1 cellular context compared by ENCODE assay signal in the genomic region with DNA sequence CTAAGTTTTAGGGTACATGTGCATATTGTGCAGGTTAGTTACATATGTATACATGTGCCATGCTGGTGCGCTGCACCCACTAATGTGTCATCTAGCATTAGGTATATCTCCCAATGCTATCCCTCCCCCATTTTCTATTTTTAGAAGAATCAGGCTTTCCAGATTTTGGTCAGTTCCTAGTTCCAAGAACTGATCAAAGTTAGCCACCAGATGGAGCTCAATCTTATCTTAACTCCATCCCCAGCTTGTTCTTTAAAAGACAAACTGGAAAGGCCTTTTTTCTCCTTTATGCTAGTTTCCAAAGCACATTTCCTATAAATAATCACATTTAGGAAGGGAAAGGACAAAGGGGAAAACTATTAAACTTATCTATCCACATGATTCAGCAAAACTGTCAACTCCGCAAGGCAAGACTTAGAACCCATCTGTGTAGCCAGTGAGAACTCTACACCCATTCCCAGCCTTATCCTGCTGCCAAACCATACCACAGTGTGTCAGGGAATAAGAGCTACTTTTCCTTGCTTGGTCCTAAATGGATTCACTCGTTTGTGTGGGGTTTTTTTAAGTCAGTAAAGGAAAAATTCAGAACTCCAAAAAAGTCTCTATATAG.
TF ChIP-seq lines count a peak whose summit lies in the region.

No MANE protein-coding gene starts in this region.

TF ChIP-seq in K562, 482 proteins besides CTCF, POLR2A, EP300 and RAD21 (continued from another document and continues in another):
- TF ChIP-seq, protein P1, sequence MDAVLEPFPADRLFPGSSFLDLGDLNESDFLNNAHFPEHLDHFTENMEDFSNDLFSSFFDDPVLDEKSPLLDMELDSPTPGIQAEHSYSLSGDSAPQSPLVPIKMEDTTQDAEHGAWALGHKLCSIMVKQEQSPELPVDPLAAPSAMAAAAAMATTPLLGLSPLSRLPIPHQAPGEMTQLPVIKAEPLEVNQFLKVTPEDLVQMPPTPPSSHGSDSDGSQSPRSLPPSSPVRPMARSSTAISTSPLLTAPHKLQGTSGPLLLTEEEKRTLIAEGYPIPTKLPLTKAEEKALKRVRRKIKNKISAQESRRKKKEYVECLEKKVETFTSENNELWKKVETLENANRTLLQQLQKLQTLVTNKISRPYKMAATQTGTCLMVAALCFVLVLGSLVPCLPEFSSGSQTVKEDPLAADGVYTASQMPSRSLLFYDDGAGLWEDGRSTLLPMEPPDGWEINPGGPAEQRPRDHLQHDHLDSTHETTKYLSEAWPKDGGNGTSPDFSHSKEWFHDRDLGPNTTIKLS (IDR thresholded peaks at IDR 0.05; ENCODE audit: borderline replicate concordance, low read depth) = no peak
- TF ChIP-seq SP1 (CRISPR knock-in tag; IDR thresholded peaks at IDR 0.05) = no peak
- no peak for TF ChIP-seq JUN (IDR thresholded peaks at IDR 0.05; ENCODE audit: borderline replicate concordance, low read depth, low read length)
- no peak for TF ChIP-seq JUN (CRISPR knock-in tag; IDR thresholded peaks at IDR 0.05; ENCODE audit: borderline replicate concordance)
- TF ChIP-seq, protein P2, sequence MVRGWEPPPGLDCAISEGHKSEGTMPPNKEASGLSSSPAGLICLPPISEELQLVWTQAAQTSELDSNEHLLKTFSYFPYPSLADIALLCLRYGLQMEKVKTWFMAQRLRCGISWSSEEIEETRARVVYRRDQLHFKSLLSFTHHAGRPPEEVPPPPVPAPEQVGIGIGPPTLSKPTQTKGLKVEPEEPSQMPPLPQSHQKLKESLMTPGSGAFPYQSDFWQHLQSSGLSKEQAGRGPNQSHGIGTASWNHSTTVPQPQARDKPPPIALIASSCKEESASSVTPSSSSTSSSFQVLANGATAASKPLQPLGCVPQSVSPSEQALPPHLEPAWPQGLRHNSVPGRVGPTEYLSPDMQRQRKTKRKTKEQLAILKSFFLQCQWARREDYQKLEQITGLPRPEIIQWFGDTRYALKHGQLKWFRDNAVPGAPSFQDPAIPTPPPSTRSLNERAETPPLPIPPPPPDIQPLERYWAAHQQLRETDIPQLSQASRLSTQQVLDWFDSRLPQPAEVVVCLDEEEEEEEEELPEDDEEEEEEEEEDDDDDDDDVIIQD (CRISPR knock-in tag; IDR thresholded peaks at IDR 0.05) = no peak
- TF ChIP-seq PCBP2 (IDR thresholded peaks at IDR 0.05; ENCODE audit: low read depth, low read length, poor library complexity, severe bottlenecking) = no peak
- TF ChIP-seq, protein P3, sequence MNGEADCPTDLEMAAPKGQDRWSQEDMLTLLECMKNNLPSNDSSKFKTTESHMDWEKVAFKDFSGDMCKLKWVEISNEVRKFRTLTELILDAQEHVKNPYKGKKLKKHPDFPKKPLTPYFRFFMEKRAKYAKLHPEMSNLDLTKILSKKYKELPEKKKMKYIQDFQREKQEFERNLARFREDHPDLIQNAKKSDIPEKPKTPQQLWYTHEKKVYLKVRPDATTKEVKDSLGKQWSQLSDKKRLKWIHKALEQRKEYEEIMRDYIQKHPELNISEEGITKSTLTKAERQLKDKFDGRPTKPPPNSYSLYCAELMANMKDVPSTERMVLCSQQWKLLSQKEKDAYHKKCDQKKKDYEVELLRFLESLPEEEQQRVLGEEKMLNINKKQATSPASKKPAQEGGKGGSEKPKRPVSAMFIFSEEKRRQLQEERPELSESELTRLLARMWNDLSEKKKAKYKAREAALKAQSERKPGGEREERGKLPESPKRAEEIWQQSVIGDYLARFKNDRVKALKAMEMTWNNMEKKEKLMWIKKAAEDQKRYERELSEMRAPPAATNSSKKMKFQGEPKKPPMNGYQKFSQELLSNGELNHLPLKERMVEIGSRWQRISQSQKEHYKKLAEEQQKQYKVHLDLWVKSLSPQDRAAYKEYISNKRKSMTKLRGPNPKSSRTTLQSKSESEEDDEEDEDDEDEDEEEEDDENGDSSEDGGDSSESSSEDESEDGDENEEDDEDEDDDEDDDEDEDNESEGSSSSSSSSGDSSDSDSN (IDR thresholded peaks at IDR 0.05; ENCODE audit: borderline replicate concordance in 1 of 2, low read depth in 2 of 2, low read length in 2 of 2) = no peak
- no peak for TF ChIP-seq CXXC5 (CRISPR knock-in tag; IDR thresholded peaks at IDR 0.05)
- TF ChIP-seq TCF3 (CRISPR knock-in tag; IDR thresholded peaks at IDR 0.05) = peak; percentile 66
- no peak for TF ChIP-seq SNIP1 (IDR thresholded peaks at IDR 0.05; ENCODE audit: low read depth)
- TF ChIP-seq, protein P4, sequence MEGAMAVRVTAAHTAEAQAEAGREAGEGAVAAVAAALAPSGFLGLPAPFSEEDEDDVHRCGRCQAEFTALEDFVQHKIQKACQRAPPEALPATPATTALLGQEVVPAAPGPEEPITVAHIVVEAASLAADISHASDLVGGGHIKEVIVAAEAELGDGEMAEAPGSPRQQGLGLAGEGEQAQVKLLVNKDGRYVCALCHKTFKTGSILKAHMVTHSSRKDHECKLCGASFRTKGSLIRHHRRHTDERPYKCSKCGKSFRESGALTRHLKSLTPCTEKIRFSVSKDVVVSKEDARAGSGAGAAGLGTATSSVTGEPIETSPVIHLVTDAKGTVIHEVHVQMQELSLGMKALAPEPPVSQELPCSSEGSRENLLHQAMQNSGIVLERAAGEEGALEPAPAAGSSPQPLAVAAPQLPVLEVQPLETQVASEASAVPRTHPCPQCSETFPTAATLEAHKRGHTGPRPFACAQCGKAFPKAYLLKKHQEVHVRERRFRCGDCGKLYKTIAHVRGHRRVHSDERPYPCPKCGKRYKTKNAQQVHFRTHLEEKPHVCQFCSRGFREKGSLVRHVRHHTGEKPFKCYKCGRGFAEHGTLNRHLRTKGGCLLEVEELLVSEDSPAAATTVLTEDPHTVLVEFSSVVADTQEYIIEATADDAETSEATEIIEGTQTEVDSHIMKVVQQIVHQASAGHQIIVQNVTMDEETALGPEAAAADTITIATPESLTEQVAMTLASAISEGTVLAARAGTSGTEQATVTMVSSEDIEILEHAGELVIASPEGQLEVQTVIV (CRISPR knock-in tag; IDR thresholded peaks at IDR 0.05; ENCODE audit: borderline replicate concordance) = no peak
- no peak for TF ChIP-seq TRIM28 (IDR thresholded peaks at IDR 0.05)
- no peak for TF ChIP-seq JUNB (CRISPR knock-in tag; conservative IDR thresholded peaks at IDR 0.05)
- TF ChIP-seq BMI1 (IDR thresholded peaks at IDR 0.05; ENCODE audit: low read length) = no peak
- peak in 1 of 2 experiments; percentile 60; a peak in 2 of 4 replicates for TF ChIP-seq RCOR1 (IDR thresholded peaks at IDR 0.05; ENCODE audit: borderline replicate concordance in 1 of 2, low read depth in 2 of 2, low read length in 2 of 2)
- TF ChIP-seq SETDB1 (IDR thresholded peaks at IDR 0.05; ENCODE audit: low read length) = no peak
- no peak for TF ChIP-seq KAT2B (IDR thresholded peaks at IDR 0.05; ENCODE audit: low read depth, low read length)
- TF ChIP-seq MXI1 (IDR thresholded peaks at IDR 0.05; ENCODE audit: low read depth, low read length) = no peak
- TF ChIP-seq XRCC3 (IDR thresholded peaks at IDR 0.05) = no peak
- TF ChIP-seq ZNF184 (CRISPR knock-in tag; IDR thresholded peaks at IDR 0.05) = no peak
- no peak for TF ChIP-seq TCFL5 (CRISPR knock-in tag; conservative IDR thresholded peaks at IDR 0.05)
- TF ChIP-seq CBX8 (IDR thresholded peaks at IDR 0.05; ENCODE audit: borderline replicate concordance, extremely low read depth, low read depth, low read length, poor library complexity, severe bottlenecking) = no peak
- TF ChIP-seq FOXA1 (IDR thresholded peaks at IDR 0.05; ENCODE audit: borderline replicate concordance) = no peak
- TF ChIP-seq NONO (IDR thresholded peaks at IDR 0.05; ENCODE audit: low read depth in 2 of 2, low read length in 1 of 2) = no peak
- TF ChIP-seq ZNF778 (CRISPR knock-in tag; IDR thresholded peaks at IDR 0.05) = no peak
- no peak for TF ChIP-seq TAF9B (IDR thresholded peaks at IDR 0.05; ENCODE audit: partially characterized antibody)
- TF ChIP-seq, protein P5, sequence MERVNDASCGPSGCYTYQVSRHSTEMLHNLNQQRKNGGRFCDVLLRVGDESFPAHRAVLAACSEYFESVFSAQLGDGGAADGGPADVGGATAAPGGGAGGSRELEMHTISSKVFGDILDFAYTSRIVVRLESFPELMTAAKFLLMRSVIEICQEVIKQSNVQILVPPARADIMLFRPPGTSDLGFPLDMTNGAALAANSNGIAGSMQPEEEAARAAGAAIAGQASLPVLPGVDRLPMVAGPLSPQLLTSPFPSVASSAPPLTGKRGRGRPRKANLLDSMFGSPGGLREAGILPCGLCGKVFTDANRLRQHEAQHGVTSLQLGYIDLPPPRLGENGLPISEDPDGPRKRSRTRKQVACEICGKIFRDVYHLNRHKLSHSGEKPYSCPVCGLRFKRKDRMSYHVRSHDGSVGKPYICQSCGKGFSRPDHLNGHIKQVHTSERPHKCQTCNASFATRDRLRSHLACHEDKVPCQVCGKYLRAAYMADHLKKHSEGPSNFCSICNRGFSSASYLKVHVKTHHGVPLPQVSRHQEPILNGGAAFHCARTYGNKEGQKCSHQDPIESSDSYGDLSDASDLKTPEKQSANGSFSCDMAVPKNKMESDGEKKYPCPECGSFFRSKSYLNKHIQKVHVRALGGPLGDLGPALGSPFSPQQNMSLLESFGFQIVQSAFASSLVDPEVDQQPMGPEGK (CRISPR knock-in tag; IDR thresholded peaks at IDR 0.05; ENCODE audit: borderline replicate concordance) = no peak
- TF ChIP-seq ZNF717 (CRISPR knock-in tag; IDR thresholded peaks at IDR 0.05) = no peak
- TF ChIP-seq, protein P6, sequence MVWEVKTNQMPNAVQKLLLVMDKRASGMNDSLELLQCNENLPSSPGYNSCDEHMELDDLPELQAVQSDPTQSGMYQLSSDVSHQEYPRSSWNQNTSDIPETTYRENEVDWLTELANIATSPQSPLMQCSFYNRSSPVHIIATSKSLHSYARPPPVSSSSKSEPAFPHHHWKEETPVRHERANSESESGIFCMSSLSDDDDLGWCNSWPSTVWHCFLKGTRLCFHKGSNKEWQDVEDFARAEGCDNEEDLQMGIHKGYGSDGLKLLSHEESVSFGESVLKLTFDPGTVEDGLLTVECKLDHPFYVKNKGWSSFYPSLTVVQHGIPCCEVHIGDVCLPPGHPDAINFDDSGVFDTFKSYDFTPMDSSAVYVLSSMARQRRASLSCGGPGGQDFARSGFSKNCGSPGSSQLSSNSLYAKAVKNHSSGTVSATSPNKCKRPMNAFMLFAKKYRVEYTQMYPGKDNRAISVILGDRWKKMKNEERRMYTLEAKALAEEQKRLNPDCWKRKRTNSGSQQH (CRISPR knock-in tag; IDR thresholded peaks at IDR 0.05) = no peak
- TF ChIP-seq TBL1XR1 (IDR thresholded peaks at IDR 0.05; ENCODE audit: low read length in 2 of 2) = 0 out of 4 replicates have a peak, but pooled peaks of 1 of the 2 experiments have one; percentile 14
- no peak for TF ChIP-seq ZNF764 (CRISPR knock-in tag; IDR thresholded peaks at IDR 0.05; ENCODE audit: low read depth)
- TF ChIP-seq ZNF316 (IDR thresholded peaks at IDR 0.05) = peak; percentile 65
- TF ChIP-seq MEF2A (IDR thresholded peaks at IDR 0.05; ENCODE audit: control insufficient read depth, low read depth, low read length) = peak; percentile 97
- TF ChIP-seq PREB (CRISPR knock-in tag; IDR thresholded peaks at IDR 0.05) = no peak
- TF ChIP-seq PRDM10 (IDR thresholded peaks at IDR 0.05; ENCODE audit: partially characterized antibody) = no peak
- no peak for TF ChIP-seq MCM2 (IDR thresholded peaks at IDR 0.05; ENCODE audit: low read depth)
- TF ChIP-seq ZNF507 (tag; conservative IDR thresholded peaks at IDR 0.05) = no peak
- no peak for TF ChIP-seq ZFP30 (CRISPR knock-in tag; IDR thresholded peaks at IDR 0.05; ENCODE audit: borderline replicate concordance)
- no peak for TF ChIP-seq HNRNPLL (IDR thresholded peaks at IDR 0.05; ENCODE audit: low read depth, low read length, poor library complexity, severe bottlenecking)
- no peak for TF ChIP-seq SRSF3 (IDR thresholded peaks at IDR 0.05; ENCODE audit: insufficient read depth, low read length)
- no peak for TF ChIP-seq KAT7 (CRISPR knock-in tag; IDR thresholded peaks at IDR 0.05; ENCODE audit: borderline replicate concordance)
